ENCODE assay signal across 8 cellular contexts in genomic region chr1:16215882-16216753, GRCh38. TPM values are rescaled to one million over a fixed set of nuclear protein-coding genes. Genes with fewer than 3 reads are reported as not detected.
A peak's percentile ranks its signal among the peaks of the same experiment; 100 is the strongest.
DNase-seq lines count a peak whose midpoint lies in the region; ATAC-seq and TF ChIP-seq lines count a peak whose summit lies in the region.

No MANE protein-coding gene starts in this region.

- H3K4me1 ChIP-seq in GM23248 (ENCODE audit: insufficient read depth) (no peaks in the 10 kb centered on the region), mesendoderm (ENCODE audit: control insufficient read depth, low read depth, low read length) (peaks cover 11% of the 10 kb centered on the region)

- no peaks in the 10 kb centered on the region for H4K20me1 ChIP-seq in GM23248 (ENCODE audit: insufficient read depth)

- no peaks in the 10 kb centered on the region for H3K79me1 ChIP-seq in mesendoderm (ENCODE audit: low read length)

- peaks cover 5% of the 10 kb centered on the region; the same call in 1 of the 2 replicates for H3F3A ChIP-seq in GM23248 (ENCODE audit: insufficient read depth)

- no peak overlapping the region for H3K18ac ChIP-seq in mesendoderm (ENCODE audit: low read length)

- no peak overlapping the region for H3K4ac ChIP-seq in mesendoderm (ENCODE audit: low read depth, low read length)

- peak overlapping the region; percentile 65 for H3K56ac ChIP-seq in mesendoderm (ENCODE audit: low read length)

- peak overlapping the region; percentile 18 for H2AK5ac ChIP-seq in mesendoderm (ENCODE audit: low read length)

- no peak overlapping the region for H2BK15ac ChIP-seq in mesendoderm (replicated peaks; ENCODE audit: low read depth)

- H2BK120ac ChIP-seq in mesendoderm (ENCODE audit: low read depth, low read length), result no peak overlapping the region

- 23% methylated on average over 32 to 33 of the region's 33 CpGs for WGBS in GM23248 (ENCODE audit: low coverage in 1 of 2, low lambda C conversion rate in 2 of 2, missing lambda C conversion rate in 2 of 2), 2 experiments
- no CpG with 5 or more reads among the region's 33 CpGs for WGBS in mesendoderm (ENCODE audit: extremely low coverage, insufficient coverage, low lambda C conversion rate)

- peak overlapping the region; percentile 94 for H2AFZ ChIP-seq in GM23248

- H3K79me2 ChIP-seq in GM23248 (ENCODE audit: insufficient read depth), result no peaks in the 10 kb centered on the region
- H3K79me2 ChIP-seq in mesendoderm (ENCODE audit: control insufficient read depth, insufficient read depth, low read length), result peaks cover 7% of the 10 kb centered on the region

- peak overlapping the region; percentile 30 for H2BK5ac ChIP-seq in mesendoderm (ENCODE audit: low read length)

- H3K9me2 ChIP-seq in GM23248 (ENCODE audit: insufficient read depth), result no peaks in the 10 kb centered on the region

- in situ Hi-C loops in ACHN (cut with HindIII; ENCODE audit: low pct_ligation_motif_present, low pct_unique_long_range_greater_than_20kb, low sequenced_read_pairs), result no loop called here
- in situ Hi-C loops in GM23248 (cut with MboI), result no loop called here

- H3K23ac ChIP-seq in mesendoderm (ENCODE audit: low read length), result no peak overlapping the region

- H3K9ac ChIP-seq in GM23248, result no peak overlapping the region
- H3K9ac ChIP-seq in mesendoderm (ENCODE audit: low read length), result peak overlapping the region; percentile 59

- no peaks in the 10 kb centered on the region for H3K27me3 ChIP-seq in GM23248 (replicated peaks; ENCODE audit: insufficient read depth)
- H3K27me3 ChIP-seq in mesendoderm (ENCODE audit: insufficient read depth, low read length, poor library complexity), result no peaks in the 10 kb centered on the region

- no peak overlapping the region for H4K5ac ChIP-seq in mesendoderm (ENCODE audit: low read length)

- peak; percentile 28 for DNase-seq in ACHN
- peak; percentile 83 for DNase-seq in GM23248
- DNase-seq in NCI-H69 (lab: John Stamatoyannopoulos, UW), result peak; percentile 93
- DNase-seq in activated CD8-positive, alpha-beta memory T cell treated with anti-CD3 and anti-CD28 coated beads, Interleukin-2, amount 50 U/mL, for 24 hours (ENCODE audit: extremely low read depth), result peak; percentile 21
- peak; percentile 93 for DNase-seq in epithelial cell of esophagus (ENCODE audit: low read depth)
- peak; percentile 99 for DNase-seq in mesendoderm
- DNase-seq in stimulated activated CD8-positive, alpha-beta memory T cell treated with anti-CD3 and anti-CD28 coated beads, Interleukin-4, amount 100 ng/mL, for 48 hours, result peak; percentile 82

- H3K27ac ChIP-seq in GM23248 (no peak overlapping the region), mesendoderm (ENCODE audit: low read depth, low read length) (no peak overlapping the region)

- TF ChIP-seq CTCF in epithelial cell of esophagus (IDR thresholded peaks at IDR 0.05; ENCODE audit: insufficient read depth, low read depth, low read length, missing control alignments), result no peak

- ATAC-seq in HG03521 (IDR thresholded peaks at IDR 0.05; ENCODE audit: unreplicated experiment), result no peak

- H4K8ac ChIP-seq in mesendoderm (ENCODE audit: low read depth, low read length), result no peak overlapping the region

- H3K36me3 ChIP-seq in GM23248 (ENCODE audit: low read depth) (no peaks in the 10 kb centered on the region), mesendoderm (ENCODE audit: control insufficient read depth, insufficient read depth, low read length) (no peaks in the 10 kb centered on the region)

- H3K9me3 ChIP-seq in GM23248 (ENCODE audit: low read depth), result no peaks in the 10 kb centered on the region

- H3K4me2 ChIP-seq in GM23248 (ENCODE audit: unreplicated experiment) (peak overlapping the region; percentile 72), mesendoderm (ENCODE audit: low read length) (peak overlapping the region; percentile 69)

- peak overlapping the region; percentile 62 for H3K4me3 ChIP-seq in GM23248
- H3K4me3 ChIP-seq in epithelial cell of esophagus (ENCODE audit: low read length), result peak overlapping the region; percentile 65
- H3K4me3 ChIP-seq in mesendoderm (ENCODE audit: low read length), result peak overlapping the region; percentile 9

RNA-seq across cellular contexts. Expression of gene ARHGEF19, which starts 3.7 kb away (rescaled TPM):
- 8.6 and 12.1 TPM in 2 replicates for total RNA-seq in GM23248 (2014; rRNA removed; shearing (Covaris generic))
- polyA plus RNA-seq in GM23248 (2016; fragmentation: Nextera tagmentation; extraction: Ambion mirVana), result 13.3 and 14.2 TPM in 2 replicates
- 27.7 TPM for polyA plus RNA-seq in mesendoderm (2013, experiment 1 of 2)
- polyA plus RNA-seq in mesendoderm (2013, experiment 2 of 2), result 26.7 TPM

RNA-seq across cellular contexts. Expression of gene CPLANE2, which starts 20.9 kb away (rescaled TPM):
- total RNA-seq in GM23248 (2014; rRNA removed; shearing (Covaris generic)), result 9.7 and 16.5 TPM in 2 replicates
- polyA plus RNA-seq in GM23248 (2016; fragmentation: Nextera tagmentation; extraction: Ambion mirVana), result 2.6 and 3.5 TPM in 2 replicates
- 1.6 TPM for polyA plus RNA-seq in mesendoderm (2013, experiment 1 of 2)
- 1.4 TPM for polyA plus RNA-seq in mesendoderm (2013, experiment 2 of 2)

Comparison
In these comparisons a context has a peak if more than half of its experiments do, and no peak if none do; other contexts are left out.
1. DNase-seq: peak in every context shown above with its lines; median percentile 99 in mesendoderm; 93 in NCI-H69; 93 in epithelial cell of esophagus; 83 in GM23248; 82 in stimulated activated CD8-positive, alpha-beta memory T cell treated with anti-CD3 and anti-CD28 coated beads, Interleukin-4, amount 100 ng/mL, for 48 hours; 28 in ACHN; 21 in activated CD8-positive, alpha-beta memory T cell treated with anti-CD3 and anti-CD28 coated beads, Interleukin-2, amount 50 U/mL, for 24 hours.
2. H3K4me3 ChIP-seq: peak in every context shown above with its lines; median percentile 65 in epithelial cell of esophagus; 62 in GM23248; 9 in mesendoderm.